Comparison of ENCODE assay signal across 31 cellular contexts in genomic region chr16:57950382-57950781, GRCh38. TPM values are rescaled to one million over a fixed set of nuclear protein-coding genes. Genes with fewer than 3 reads are reported as not detected.
"Had no signal": no experiment of that assay in that cellular context is flagged by ENCODE, and none has a peak within 500 bp of the region (broad histone marks: within the 10 kb centered on the region; RNA-seq: fewer than 3 reads in every experiment).

No MANE protein-coding gene starts in this region.

- FAIRE-seq: islet of Langerhans, urothelium cell line had no signal

- H3K4me3 ChIP-seq: adrenal gland, body of pancreas, colonic mucosa, gastrocnemius medialis, left ventricle myocardium inferior, lung, right lobe of liver, testis, transverse colon had no signal

- ATAC-seq: body of pancreas; gastrocnemius medialis; natural killer cell treated with Interleukin-12 subunit alpha and Interleukin-12 subunit beta and Interleukin-15 and Interleukin-18, amount 100 ng/mL, for 72 hours; right lobe of liver; stimulated activated naive CD8-positive, alpha-beta T cell treated with anti-CD3 and anti-CD28 coated beads, Interleukin-15, Interleukin-2, amounts not matched to agents 100 U/mL and 50 U/mL, for 24 hours had no signal

- DNase-seq: activated CD4-positive, alpha-beta T cell treated with anti-CD3 and anti-CD28 coated beads for 4 hours; activated CD4-positive, alpha-beta T cell treated with anti-CD3 and anti-CD28 coated beads, Interleukin-2, amount 50 U/mL, for 4 hours; activated effector memory CD4-positive, alpha-beta T cell treated with anti-CD3 and anti-CD28 coated beads, Interleukin-2, amount 50 U/mL, for 16 hours; activated naive CD4-positive, alpha-beta T cell treated with anti-CD3 and anti-CD28 coated beads for 36 hours; activated naive CD8-positive, alpha-beta T cell treated with anti-CD3 and anti-CD28 coated beads for 36 hours; activated T-cell treated with anti-CD3 and anti-CD28 coated beads for 4 hours; adrenal gland; aorta; body of pancreas; colonic mucosa; effector CD8-positive, alpha-beta T cell; gastrocnemius medialis; glutamatergic neuron; left ventricle myocardium inferior; mesendoderm; stimulated activated CD4-positive, alpha-beta T cell treated with anti-CD3 and anti-CD28 coated beads, Interleukin-4, amount 100 ng/mL, for 1 hour; stimulated activated naive CD8-positive, alpha-beta T cell treated with anti-CD3 and anti-CD28 coated beads, Interleukin-15, Interleukin-2, amounts not matched to agents 100 U/mL and 50 U/mL, for 24 hours; testis; transverse colon had no signal

- H3K36me3 ChIP-seq: adrenal gland, colonic mucosa, gastrocnemius medialis, left ventricle myocardium inferior, right lobe of liver, transverse colon had no signal

- H3K4me1 ChIP-seq: adrenal gland, colonic mucosa, gastrocnemius medialis, left ventricle myocardium inferior, right lobe of liver, transverse colon had no signal

- H3K27ac ChIP-seq: adrenal gland, body of pancreas, colonic mucosa, gastrocnemius medialis, left ventricle myocardium inferior, right lobe of liver, testis, transverse colon, VCaP had no signal

- H3K9me3 ChIP-seq: adrenal gland, body of pancreas, colonic mucosa, gastrocnemius medialis, left ventricle myocardium inferior, right lobe of liver, testis, transverse colon had no signal

- H3K27me3 ChIP-seq: adrenal gland, body of pancreas, colonic mucosa, right lobe of liver, testis had no signal

RNA-seq across cellular contexts. Expression of gene CNGB1, which starts 20.5 kb away (rescaled TPM):
- total RNA-seq: activated naive CD4-positive, alpha-beta T cell treated with anti-CD3 and anti-CD28 coated beads for 36 hours; activated naive CD8-positive, alpha-beta T cell treated with anti-CD3 and anti-CD28 coated beads for 36 hours; aorta; body of pancreas; dermis microvascular lymphatic vessel endothelial cell; gastrocnemius medialis; left ventricle myocardium inferior; mononuclear cell; myocyte; natural killer cell treated with Interleukin-12 subunit alpha and Interleukin-12 subunit beta and Interleukin-15 and Interleukin-18, amount 100 ng/mL, for 72 hours; omental fat pad; progenitor cell of endocrine pancreas; right lobe of liver; skeletal muscle tissue had no signal
- polyA plus RNA-seq: aorta had no signal
